ENCODE assay signal across 9 cellular contexts in genomic region chr13:76586842-76587241, GRCh38.
"Had no signal": no experiment of that assay in that cellular context is flagged by ENCODE, and none has a peak within 500 bp of the region (broad histone marks: within the 10 kb centered on the region; RNA-seq: fewer than 3 reads in every experiment).

No MANE protein-coding gene starts in this region.

- FAIRE-seq: HepG2, HTR-8/SVneo, K562 had no signal

- H3K27ac Mint-ChIP-seq: IgD-negative memory B cell had no signal

- H3K27ac ChIP-seq: HL-60, KMS-11 had no signal

- H3K36me3 Mint-ChIP-seq: IgD-negative memory B cell had no signal

- H3K4me2 ChIP-seq: KMS-11 had no signal

- H3K4me3 ChIP-seq: K562 had no signal

- H3K4me3 Mint-ChIP-seq: IgD-negative memory B cell had no signal

- ATAC-seq: HepG2, K562 had no signal

- DNase-seq: IMR-90, KBM-7, KG1 had no signal

- H3K4me1 Mint-ChIP-seq: IgD-negative memory B cell had no signal
